24 cellular contexts compared by ENCODE assay signal in the genomic region with DNA sequence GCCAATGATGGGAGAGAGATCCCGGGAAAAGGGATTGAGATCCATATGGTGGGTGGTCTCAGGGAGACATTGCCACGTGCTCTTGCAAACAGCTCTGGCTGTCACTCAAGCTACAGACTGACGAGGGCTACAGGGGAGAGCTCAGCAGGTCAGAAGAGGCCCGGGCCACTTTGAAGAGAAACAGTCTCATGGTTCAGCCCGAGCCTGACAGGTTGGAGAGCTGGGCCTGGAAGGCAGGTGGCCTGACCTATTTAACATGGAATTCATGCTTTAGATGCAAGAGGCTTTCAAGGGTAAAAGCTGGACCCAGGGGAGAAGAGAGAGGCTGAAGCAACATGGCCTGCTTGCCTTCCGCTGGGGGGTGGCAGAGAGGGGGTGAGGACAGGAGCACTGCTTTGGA.
"Had no signal": no experiment of that assay in that cellular context is flagged by ENCODE, and none has a peak within 500 bp of the region (broad histone marks: within the 10 kb centered on the region; RNA-seq: fewer than 3 reads in every experiment).

No MANE protein-coding gene starts in this region.

- H3K9me3 ChIP-seq: left ventricle myocardium inferior, lower lobe of right lung, ovary, prostate gland, testis, tibial nerve, upper lobe of right lung, vagina had no signal

- H3K36me3 ChIP-seq: left ventricle myocardium inferior, lower lobe of right lung, ovary, prostate gland, tibial nerve, upper lobe of right lung, vagina had no signal

- DNase-seq: erythroblast; foreskin keratinocyte; immature natural killer cell; left cardiac atrium; left ventricle myocardium inferior; lower lobe of right lung; midbrain; naive B cell; nucleus accumbens; ovary; stimulated activated CD4-positive, alpha-beta T cell treated with anti-CD3 and anti-CD28 coated beads, Interleukin-2, amount 100 ng/mL, for 24 hours; stimulated activated CD4-positive, alpha-beta T cell treated with anti-CD3 and anti-CD28 coated beads, Interleukin-4, amount 100 ng/mL, for 4 hours; stimulated activated naive B cell treated with anti-CD40 and anti-IgM and Interleukin-4, amounts not matched to agents 10 μg/mL and 1 μg/mL and 100 μg/mL, for 72 hours; stimulated activated naive CD8-positive, alpha-beta T cell treated with anti-CD3 and anti-CD28 coated beads, Interleukin-15, amount 100 ng/mL, for 72 hours; testis; upper lobe of right lung had no signal

- H3K4me1 ChIP-seq: foreskin keratinocyte, left ventricle myocardium inferior, lower lobe of right lung, prostate gland, testis, tibial nerve, upper lobe of right lung, vagina had no signal

- FAIRE-seq: colon, endothelial cell of umbilical vein, keratinocyte had no signal

- ATAC-seq: foreskin keratinocyte; left cardiac atrium; lower lobe of right lung; sciatic nerve; stimulated activated naive B cell treated with anti-CD40 and anti-IgM and Interleukin-4, amounts not matched to agents 10 μg/mL and 1 μg/mL and 100 μg/mL, for 72 hours; stimulated activated naive CD8-positive, alpha-beta T cell treated with anti-CD3 and anti-CD28 coated beads, Interleukin-15, amount 100 ng/mL, for 72 hours; upper lobe of right lung had no signal

- H3K27ac ChIP-seq: foreskin keratinocyte, left ventricle myocardium inferior, lower lobe of right lung, ovary, prostate gland, skin epidermis, testis, tibial nerve, upper lobe of right lung, vagina had no signal

- H3K27me3 ChIP-seq: ovary, testis, vagina had no signal

- H3K4me3 ChIP-seq: left ventricle myocardium inferior, lower lobe of right lung, ovary, prostate gland, skin epidermis, testis, tibial nerve, upper lobe of right lung, vagina had no signal
